Comparison of ENCODE assay signal across 17 cellular contexts in genomic region chr5:14400085-14400484, GRCh38.
DNase-seq lines count a peak whose midpoint lies in the region; FAIRE-seq and TF ChIP-seq lines count a peak whose summit lies in the region.
"Had no signal": no experiment of that assay in that cellular context is flagged by ENCODE, and none has a peak within 500 bp of the region (broad histone marks: within the 10 kb centered on the region; RNA-seq: fewer than 3 reads in every experiment).

No MANE protein-coding gene starts in this region.

- no peaks in the 10 kb centered on the region for H3K27me3 ChIP-seq in dorsolateral prefrontal cortex
- H3K27me3 ChIP-seq: ovary had no signal

- DNase-seq in AG08395 (ENCODE audit: low spot score) (peak; percentile 65), HTR-8/SVneo (ENCODE audit: insufficient read length, low spot score) (peak; percentile 66), iPS-NIHi7 (ENCODE audit: extremely low spot score) (peak; percentile 37), DMS114 treated with DMSO at 0.1 percent for 48 hours (lab: John Stamatoyannopoulos, UW; ENCODE audit: unreplicated experiment) (no peak), dorsolateral prefrontal cortex (no peak), putamen (ENCODE audit: low spot score) (no peak), medulla oblongata (ENCODE audit: extremely low spot score) (no peak)
- DNase-seq: C1 segment of cervical spinal cord; cerebellar nuclear complex; MV-4-11; NCI-H510A treated with DMSO at 0.1 percent for 48 hours; ovary; stimulated activated CD4-positive, alpha-beta T cell treated with anti-CD3 and anti-CD28 coated beads, Interleukin-2, amount 100 ng/mL, for 24 hours; stimulated activated naive CD4-positive, alpha-beta T cell had no signal

- intact Hi-C loops in dorsolateral prefrontal cortex (cut with DNase I): loop anchor here in 1 of 2 donors (5.0 kb wide), 1 partner anchor 607 kb away; no protein-coding TSS in a partner anchor

- H3K4me3 Mint-ChIP-seq in brain: no peak overlapping the region

- H3K27me3 Mint-ChIP-seq in brain: no peaks in the 10 kb centered on the region

- FAIRE-seq in HTR-8/SVneo (lab: Jason Lieb, UNC): no peak
- FAIRE-seq: G401.6 had no signal

- TF ChIP-seq CTCF in brain (conservative IDR thresholded peaks at IDR 0.05) (no peak), dorsolateral prefrontal cortex (IDR thresholded peaks at IDR 0.05 in 54 of 56, conservative IDR thresholded peaks at IDR 0.05 in 2 of 56; ENCODE audit: low read depth in 1 of 56, partially characterized antibody in 56 of 56) (no peak)

- H3K4me3 ChIP-seq in dorsolateral prefrontal cortex: no peak overlapping the region
- H3K4me3 ChIP-seq: ovary, SK-N-MC had no signal

- no peaks in the 10 kb centered on the region for H3K9me3 Mint-ChIP-seq in brain

- peak overlapping the region in 3 of 5 experiments; percentile 33 to 75 (median 66) for H3K27ac Mint-ChIP-seq in brain

- H3K4me1 Mint-ChIP-seq in brain: peaks cover 38% of the 10 kb centered on the region

- no peak overlapping the region for H3K27ac ChIP-seq in dorsolateral prefrontal cortex
- H3K27ac ChIP-seq: ovary, SK-N-MC had no signal

- peaks cover 57% of the 10 kb centered on the region for H3K36me3 Mint-ChIP-seq in brain

Comparison
In these comparisons a context has a peak if more than half of its experiments do, and no peak if none do; other contexts are left out.
1. DNase-seq: peak in AG08395 (single experiment), HTR-8/SVneo (single experiment) and iPS-NIHi7 (single experiment); none in DMS114 treated with DMSO at 0.1 percent for 48 hours (single experiment), dorsolateral prefrontal cortex (0 of 10), putamen (single experiment) and medulla oblongata (single experiment).